Comparison of ENCODE assay signal across 15 cellular contexts in the genomic region with DNA sequence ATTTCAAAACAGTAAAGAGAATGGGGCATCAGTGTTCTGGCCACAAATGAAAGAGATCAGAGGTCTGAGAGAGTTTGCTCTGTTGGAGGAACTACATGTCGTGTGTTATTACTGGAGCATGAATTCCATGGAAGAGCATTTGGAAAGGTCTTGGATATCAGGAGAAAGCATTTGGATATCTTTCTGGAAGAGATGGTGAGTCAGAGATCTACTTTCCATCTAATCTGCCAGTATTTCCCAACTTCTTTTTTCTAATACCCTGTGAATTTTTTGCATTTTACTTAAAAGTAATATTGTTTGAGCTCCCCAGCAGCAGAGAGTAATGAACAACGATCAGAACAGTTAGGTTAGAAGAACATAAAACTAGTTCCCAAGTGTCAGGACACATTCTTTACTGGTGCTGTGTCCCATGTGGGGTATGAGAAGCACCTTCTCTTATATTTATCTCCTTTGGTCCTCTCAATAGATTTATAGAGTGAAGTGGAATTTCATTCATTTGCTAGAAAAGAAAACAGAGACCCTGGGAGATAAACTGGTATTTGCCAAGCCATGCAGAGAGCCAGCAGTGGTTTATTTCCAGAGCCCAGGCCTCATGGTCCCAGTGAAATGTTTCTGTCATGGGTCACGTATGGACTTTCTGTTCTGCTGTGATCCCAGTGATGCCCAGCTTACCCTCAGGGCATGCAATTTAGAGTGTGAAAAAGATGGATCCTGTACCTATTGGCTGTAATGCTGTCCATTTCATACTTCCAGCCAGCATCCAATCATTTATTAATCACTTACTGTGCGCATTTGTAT.
DNase-seq lines count a peak whose midpoint lies in the region; ATAC-seq, FAIRE-seq and TF ChIP-seq lines count a peak whose summit lies in the region.
"Had no signal": no experiment of that assay in that cellular context is flagged by ENCODE, and none has a peak within 500 bp of the region (broad histone marks: within the 10 kb centered on the region; RNA-seq: fewer than 3 reads in every experiment).

No MANE protein-coding gene starts in this region.

- dilution Hi-C loops in mammary epithelial cell (cut with HindIII; ENCODE audit: low sequenced_read_pairs) = no loop called here
- dilution Hi-C loops in keratinocyte (cut with MboI; ENCODE audit: extremely low pct_ligation_motif_present, low sequenced_read_pairs) = no loop called here

- H3K9me2 ChIP-seq in MM.1S (replicated peaks; ENCODE audit: insufficient read depth, low read length) = no peaks in the 10 kb centered on the region

- H3K9me3 ChIP-seq in mammary epithelial cell (replicated peaks; ENCODE audit: insufficient read depth, low read length) (no peaks in the 10 kb centered on the region), keratinocyte (ENCODE audit: control insufficient read depth, low read depth, low read length) (no peaks in the 10 kb centered on the region), MM.1S (replicated peaks; ENCODE audit: insufficient read depth, low read length) (no peaks in the 10 kb centered on the region)
- H3K9me3 ChIP-seq in CD4-positive, alpha-beta T cell (ENCODE audit: control insufficient read depth, low read length) = no peaks in the 10 kb centered on the region

- H3K27ac ChIP-seq in ACC112 (ENCODE audit: low read depth, low read length) (peak overlapping the region; percentile 93), mammary epithelial cell (ENCODE audit: insufficient read depth, low read depth, low read length) (no peak overlapping the region), keratinocyte (ENCODE audit: control insufficient read depth, insufficient read depth, low read length) (no peak overlapping the region), MM.1S (ENCODE audit: low read length) (no peak overlapping the region)
- H3K27ac ChIP-seq in CD4-positive, alpha-beta T cell (ENCODE audit: low read depth, low read length) = no peak overlapping the region
- H3K27ac ChIP-seq: spleen had no signal

- TF ChIP-seq CTCF in mammary epithelial cell (conservative IDR thresholded peaks at IDR 0.05 in 1 of 2, IDR thresholded peaks at IDR 0.05 in 1 of 2; ENCODE audit: extremely low read depth in 1 of 2, insufficient read depth in 1 of 2, low read depth in 1 of 2, low read length in 2 of 2) (no peak), keratinocyte (optimal IDR thresholded peaks at IDR 0.05 in 1 of 3, IDR thresholded peaks at IDR 0.05 in 1 of 3, conservative IDR thresholded peaks at IDR 0.05 in 1 of 3; ENCODE audit: extremely low read depth in 1 of 3, insufficient read depth in 2 of 3, low read length in 3 of 3) (no peak), MM.1S (IDR thresholded peaks at IDR 0.05; ENCODE audit: low read length) (no peak)
- no peak for TF ChIP-seq CTCF in CD4-positive, alpha-beta T cell (IDR thresholded peaks at IDR 0.05)

- H3K27me3 Mint-ChIP-seq in CD4-positive, alpha-beta T cell = no peaks in the 10 kb centered on the region
- H3K27me3 Mint-ChIP-seq: dendritic cell treated with granulocyte-macrophage colony-stimulating factor and Interleukin-4, amounts not matched to agents 40 ng/mL and 50 ng/mL, for 4 days had no signal

- H3K9ac ChIP-seq in mammary epithelial cell (ENCODE audit: insufficient read depth, low read length) (no peak overlapping the region), keratinocyte (ENCODE audit: control insufficient read depth, extremely low read depth, insufficient read depth, low read length) (no peak overlapping the region), MM.1S (ENCODE audit: low read length) (no peak overlapping the region)

- DNase-seq in HT1080 (ENCODE audit: low read depth) = peak; percentile 80
- DNase-seq in mammary epithelial cell = peak; percentile 70
- no peak for DNase-seq in keratinocyte (ENCODE audit: low read depth, low spot score)
- DNase-seq in MM.1S = no peak
- no peak for DNase-seq in CD4-positive, alpha-beta T cell
- no peak for DNase-seq in inferior parietal cortex (ENCODE audit: extremely low spot score)
- DNase-seq: activated CD4-positive, CD25-positive, alpha-beta regulatory T cell; activated T-cell treated with anti-CD3 and anti-CD28 coated beads, Interleukin-2, amount 50 U/mL, for 4 hours; NCI-H524; SIG-M5; spleen; stimulated activated CD8-positive, alpha-beta memory T cell treated with anti-CD3 and anti-CD28 coated beads, Interleukin-4, amount 100 ng/mL, for 48 hours had no signal

- peaks cover 16% of the 10 kb centered on the region for H3K36me3 Mint-ChIP-seq in CD4-positive, alpha-beta T cell (ENCODE audit: low read depth)

- FAIRE-seq in keratinocyte (lab: Jason Lieb, UNC) = peak; percentile 59

- POLR2A ChIA-PET in CD4-positive, alpha-beta T cell (lab: Charles Lee) = no interaction called here

- intact Hi-C loops in mammary epithelial cell (cut with micrococcal nuclease) = no loop called here
- intact Hi-C loops in CD4-positive, alpha-beta T cell (cut with DNase I, micrococcal nuclease) = no loop called here

- H3K79me2 ChIP-seq in ACC112 (ENCODE audit: control insufficient read depth, insufficient read depth, low read length, unreplicated experiment) = no peaks in the 10 kb centered on the region
- no peaks in the 10 kb centered on the region for H3K79me2 ChIP-seq in mammary epithelial cell (ENCODE audit: insufficient read depth, low read length)
- H3K79me2 ChIP-seq in keratinocyte (ENCODE audit: control insufficient read depth, insufficient read depth, low read length) = no peaks in the 10 kb centered on the region
- H3K79me2 ChIP-seq in MM.1S (ENCODE audit: low read length) = no peaks in the 10 kb centered on the region

- no peak overlapping the region for H3K4me3 Mint-ChIP-seq in CD4-positive, alpha-beta T cell
- H3K4me3 Mint-ChIP-seq: activated T-cell treated with anti-CD3 and anti-CD28 coated beads, Interleukin-2, amount 50 U/mL, for 4 hours; dendritic cell treated with granulocyte-macrophage colony-stimulating factor and Interleukin-4, amounts not matched to agents 40 ng/mL and 50 ng/mL, for 4 days had no signal

- H3K4me2 ChIP-seq in mammary epithelial cell (ENCODE audit: insufficient read depth, low read depth, low read length) (no peak overlapping the region), keratinocyte (ENCODE audit: control insufficient read depth, extremely low read depth, insufficient read depth, low read depth, low read length) (no peak overlapping the region), MM.1S (ENCODE audit: low read depth, low read length) (no peak overlapping the region)

- 70% methylated on average over 4 of the region's 4 CpGs for WGBS in mammary epithelial cell (ENCODE audit: low coverage, missing lambda C conversion rate)

- CTCF ChIA-PET in mammary epithelial cell (lab: Charles Lee; ENCODE audit: low non-redundant PET) = no interaction called here
- CTCF ChIA-PET in CD4-positive, alpha-beta T cell (lab: Charles Lee) = no interaction called here

- H3K36me3 ChIP-seq in ACC112 (ENCODE audit: insufficient read depth, low read length) (no peaks in the 10 kb centered on the region), mammary epithelial cell (ENCODE audit: insufficient read depth, low read length) (no peaks in the 10 kb centered on the region), keratinocyte (ENCODE audit: control insufficient read depth in 2 of 2, extremely low read depth in 1 of 2, insufficient read depth in 2 of 2, low read length in 2 of 2) (no peaks in the 10 kb centered on the region), MM.1S (replicated peaks; ENCODE audit: insufficient read depth, low read length) (no peaks in the 10 kb centered on the region)
- H3K36me3 ChIP-seq: spleen had no signal

- peaks cover 51% of the 10 kb centered on the region for H3K4me1 ChIP-seq in ACC112 (ENCODE audit: control insufficient read depth, insufficient read depth, low read length, unreplicated experiment)
- peaks cover 15% of the 10 kb centered on the region for H3K4me1 ChIP-seq in mammary epithelial cell (ENCODE audit: insufficient read depth, low read length)
- H3K4me1 ChIP-seq in keratinocyte (ENCODE audit: control insufficient read depth, extremely low read depth, insufficient read depth, low read length) = peaks cover 3% of the 10 kb centered on the region
- H3K4me1 ChIP-seq in MM.1S (ENCODE audit: low read length) = no peaks in the 10 kb centered on the region
- H3K4me1 ChIP-seq: spleen had no signal

- H3K27me3 ChIP-seq in ACC112 (ENCODE audit: insufficient read depth, low read length) = no peaks in the 10 kb centered on the region
- H3K27me3 ChIP-seq in mammary epithelial cell (ENCODE audit: insufficient read depth, low read length) = no peaks in the 10 kb centered on the region
- H3K27me3 ChIP-seq in keratinocyte (ENCODE audit: control insufficient read depth, extremely low read depth, insufficient read depth, low read length) = no peaks in the 10 kb centered on the region
- H3K27me3 ChIP-seq in MM.1S (replicated peaks; ENCODE audit: insufficient read depth, low read length) = no peaks in the 10 kb centered on the region
- no peaks in the 10 kb centered on the region for H3K27me3 ChIP-seq in CD4-positive, alpha-beta T cell (ENCODE audit: control insufficient read depth, insufficient read depth, low read length)
- H3K27me3 ChIP-seq: spleen had no signal

- H3K9me1 ChIP-seq in keratinocyte (ENCODE audit: control insufficient read depth, extremely low read depth, insufficient read depth, low read length) = no peaks in the 10 kb centered on the region

- no peaks in the 10 kb centered on the region for H4K20me1 ChIP-seq in mammary epithelial cell (ENCODE audit: insufficient read depth, low read length)
- H4K20me1 ChIP-seq in keratinocyte (ENCODE audit: control insufficient read depth, extremely low read depth, insufficient read depth, low read length) = no peaks in the 10 kb centered on the region
- H4K20me1 ChIP-seq in MM.1S (ENCODE audit: insufficient read depth, low read length) = no peaks in the 10 kb centered on the region

- H3K4me1 Mint-ChIP-seq in CD4-positive, alpha-beta T cell (ENCODE audit: low read depth) = no peaks in the 10 kb centered on the region

- H3K9me3 Mint-ChIP-seq in CD4-positive, alpha-beta T cell = no peaks in the 10 kb centered on the region

- H3K27ac Mint-ChIP-seq in CD4-positive, alpha-beta T cell = no peak overlapping the region
- H3K27ac Mint-ChIP-seq: dendritic cell treated with granulocyte-macrophage colony-stimulating factor and Interleukin-4, amounts not matched to agents 40 ng/mL and 50 ng/mL, for 4 days had no signal

- peak overlapping the region; percentile 13; the same call in 1 of the 2 replicates for H3K4me3 ChIP-seq in ACC112 (ENCODE audit: low read depth, low read length)
- no peak overlapping the region for H3K4me3 ChIP-seq in mammary epithelial cell (replicated peaks in 1 of 3; ENCODE audit: insufficient read depth in 1 of 3, low read depth in 2 of 3, low read length in 3 of 3)
- no peak overlapping the region for H3K4me3 ChIP-seq in keratinocyte (ENCODE audit: control insufficient read depth in 2 of 3, extremely low read depth in 1 of 3, insufficient read depth in 2 of 3, low read depth in 1 of 3, low read length in 3 of 3)
- H3K4me3 ChIP-seq in MM.1S (ENCODE audit: low read length) = no peak overlapping the region
- H3K4me3 ChIP-seq: spleen had no signal

- in situ Hi-C loops in mammary epithelial cell (cut with MboI; ENCODE audit: low sequenced_read_pairs in 2 of 2) = no loop called here

- ATAC-seq in HG03460 (IDR thresholded peaks at IDR 0.05; ENCODE audit: unreplicated experiment) = no peak
- no peak for ATAC-seq in CD4-positive, alpha-beta T cell (ENCODE audit: poor library complexity)
- ATAC-seq: activated T-cell treated with anti-CD3 and anti-CD28 coated beads, Interleukin-2, amount 50 U/mL, for 4 hours had no signal

- BruUV-seq in mammary epithelial cell (replicated peaks; lab: Mats Ljungman, UMichigan) = no TSS peak

- H3F3A ChIP-seq in MM.1S (ENCODE audit: insufficient read depth, low read length) = no peaks in the 10 kb centered on the region

- H2AFZ ChIP-seq in ACC112 (ENCODE audit: low read length, unreplicated experiment) = peak overlapping the region; percentile 66
- no peak overlapping the region for H2AFZ ChIP-seq in mammary epithelial cell (ENCODE audit: low read depth, low read length)
- no peak overlapping the region for H2AFZ ChIP-seq in keratinocyte (ENCODE audit: control insufficient read depth, low read length)
- H2AFZ ChIP-seq in MM.1S (ENCODE audit: low read length) = no peak overlapping the region

Comparison
In these comparisons a context has a peak if more than half of its experiments do, and no peak if none do; other contexts are left out.
1. DNase-seq: peak in HT1080 (single experiment) and mammary epithelial cell (single experiment); none in keratinocyte (single experiment), MM.1S (single experiment), CD4-positive, alpha-beta T cell (0 of 10) and inferior parietal cortex (single experiment).